In the genomic region with DNA sequence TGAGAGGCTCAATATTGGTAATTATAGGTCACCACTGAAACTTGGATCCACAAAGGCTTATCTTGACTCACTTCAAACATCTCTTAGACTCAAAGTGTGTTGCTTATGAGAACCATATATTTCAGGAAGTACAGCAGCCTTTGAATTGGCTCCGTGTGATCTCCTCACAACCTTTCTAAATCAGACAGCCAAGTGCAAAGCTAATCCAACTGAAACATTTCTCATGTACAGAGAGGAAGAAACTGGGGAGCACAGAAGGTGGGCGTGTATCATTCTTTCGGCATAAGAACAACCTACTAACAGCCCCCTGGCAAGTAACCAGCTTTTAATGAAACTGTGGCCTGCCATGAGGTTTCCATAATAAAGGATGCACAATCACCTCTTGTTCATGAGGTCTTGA, we compare ENCODE assay signal across 27 cellular contexts.
"Had no signal": no experiment of that assay in that cellular context is flagged by ENCODE, and none has a peak within 500 bp of the region (broad histone marks: within the 10 kb centered on the region; RNA-seq: fewer than 3 reads in every experiment).

No MANE protein-coding gene starts in this region.

- H3K27ac Mint-ChIP-seq: dendritic cell treated with granulocyte-macrophage colony-stimulating factor and Interleukin-4, amounts not matched to agents 40 ng/mL and 50 ng/mL, for 4 days; mesothelial cell of epicardium; naive B cell; naive thymus-derived CD8-positive, alpha-beta T cell had no signal

- H3K27me3 ChIP-seq: colonic mucosa, esophagus squamous epithelium, gastrocnemius medialis, hepatocyte, left lung had no signal

- FAIRE-seq: endometrium, islet of Langerhans, keratinocyte had no signal

- H3K4me1 Mint-ChIP-seq: naive B cell; naive thymus-derived CD8-positive, alpha-beta T cell had no signal

- H3K27me3 Mint-ChIP-seq: dendritic cell treated with granulocyte-macrophage colony-stimulating factor and Interleukin-4, amounts not matched to agents 40 ng/mL and 50 ng/mL, for 4 days; naive B cell; naive thymus-derived CD8-positive, alpha-beta T cell had no signal

- H2AFZ ChIP-seq: hepatocyte had no signal

- ATAC-seq: esophagus mucosa; gastrocnemius medialis; left cardiac atrium; left lung; left ventricle myocardium superior; lower lobe of right lung; mucosa of descending colon; naive thymus-derived CD8-positive, alpha-beta T cell had no signal

- H3K27ac ChIP-seq: colonic mucosa, epithelial cell of prostate, esophagus squamous epithelium, gastrocnemius medialis, hepatocyte, left lung, lower lobe of right lung had no signal

- H3K4me3 Mint-ChIP-seq: dendritic cell treated with granulocyte-macrophage colony-stimulating factor and Interleukin-4, amounts not matched to agents 40 ng/mL and 50 ng/mL, for 4 days; mesothelial cell of epicardium; naive B cell; naive thymus-derived CD8-positive, alpha-beta T cell had no signal

- H3K4me2 ChIP-seq: hepatocyte had no signal

- H3K4me3 ChIP-seq: colonic mucosa, esophagus squamous epithelium, gastrocnemius medialis, hepatocyte, left lung, lower lobe of right lung, mucosa of descending colon had no signal

- H3K4me1 ChIP-seq: colonic mucosa, esophagus squamous epithelium, gastrocnemius medialis, left lung, lower lobe of right lung had no signal

- DNase-seq: colonic mucosa; cortex of kidney; effector CD4-positive, alpha-beta T cell; effector memory CD4-positive, alpha-beta T cell; erythroblast; esophagus squamous epithelium; foreskin fibroblast; foreskin melanocyte; gastrocnemius medialis; glutamatergic neuron; head of caudate nucleus; left cardiac atrium; left lung; left ventricle myocardium superior; lower lobe of right lung; mesenchymal stem cell; mucosa of descending colon; naive B cell; naive thymus-derived CD8-positive, alpha-beta T cell had no signal

- H3K36me3 Mint-ChIP-seq: naive B cell; naive thymus-derived CD8-positive, alpha-beta T cell had no signal

- H3K36me3 ChIP-seq: colonic mucosa, esophagus squamous epithelium, gastrocnemius medialis, left lung, lower lobe of right lung had no signal

- H3K79me2 ChIP-seq: hepatocyte had no signal

- H3K9me3 ChIP-seq: colonic mucosa, gastrocnemius medialis had no signal
